1 cellular context compared by ENCODE assay signal in genomic region chr20:17640875-17641378, GRCh38.
TF ChIP-seq lines count a peak whose summit lies in the region.

No MANE protein-coding gene starts in this region.

TF ChIP-seq in HepG2, 621 proteins besides CTCF, POLR2A, EP300 and RAD21:
- TF ChIP-seq ZNF512 (CRISPR knock-in tag; IDR thresholded peaks at IDR 0.05) (no peak), ZNF605 (CRISPR knock-in tag; IDR thresholded peaks at IDR 0.05) (0 out of 2 replicates have a peak, but pooled peaks have one; percentile 25), POLR2G (IDR thresholded peaks at IDR 0.05; ENCODE audit: low read depth, low read length) (no peak), HCFC1 (IDR thresholded peaks at IDR 0.05; ENCODE audit: low read depth, low read length) (no peak), AGO2 (optimal IDR thresholded peaks at IDR 0.05; ENCODE audit: low read depth, low read length) (peak; percentile 87), HMGXB4 (CRISPR knock-in tag; IDR thresholded peaks at IDR 0.05; ENCODE audit: borderline replicate concordance in 1 of 2, low read depth in 1 of 2) (no peak), POLR2AphosphoS5 (IDR thresholded peaks at IDR 0.05; ENCODE audit: low read depth, low read length) (no peak), BRCA1 (CRISPR knock-in tag; IDR thresholded peaks at IDR 0.05) (no peak), POLR2AphosphoS2 (IDR thresholded peaks at IDR 0.05; ENCODE audit: low read depth, low read length) (no peak), CREB1 (IDR thresholded peaks at IDR 0.05) (no peak), CREB1 (CRISPR knock-in tag; IDR thresholded peaks at IDR 0.05) (no peak), MEIS1 (CRISPR knock-in tag; IDR thresholded peaks at IDR 0.05; ENCODE audit: borderline replicate concordance) (no peak), ZFX (CRISPR knock-in tag; IDR thresholded peaks at IDR 0.05; ENCODE audit: low read depth) (no peak), YY1 (IDR thresholded peaks at IDR 0.05; ENCODE audit: insufficient read depth, insufficient replicate concordance, low read depth, low read length) (no peak), NONO (IDR thresholded peaks at IDR 0.05) (no peak), NONO (CRISPR knock-in tag; conservative IDR thresholded peaks at IDR 0.05) (0 out of 2 replicates have a peak, but pooled peaks have one; percentile 11), BCL6 (CRISPR knock-in tag; IDR thresholded peaks at IDR 0.05) (no peak), ZNF335 (CRISPR knock-in tag; IDR thresholded peaks at IDR 0.05) (no peak), AHR (CRISPR knock-in tag; IDR thresholded peaks at IDR 0.05) (no peak), ETV5 (CRISPR knock-in tag; IDR thresholded peaks at IDR 0.05; ENCODE audit: borderline replicate concordance) (no peak), ZNF660 (CRISPR knock-in tag; IDR thresholded peaks at IDR 0.05; ENCODE audit: borderline replicate concordance, low read depth) (no peak), ZNF674 (CRISPR knock-in tag; IDR thresholded peaks at IDR 0.05; ENCODE audit: low read depth) (no peak), ZFP36L2 (CRISPR knock-in tag; IDR thresholded peaks at IDR 0.05) (no peak), DMTF1 (CRISPR knock-in tag; IDR thresholded peaks at IDR 0.05) (no peak), JUN (CRISPR knock-in tag; IDR thresholded peaks at IDR 0.05) (no peak), RCOR2 (CRISPR knock-in tag; IDR thresholded peaks at IDR 0.05) (no peak), MTA3 (CRISPR knock-in tag; IDR thresholded peaks at IDR 0.05) (no peak), ZNF687 (CRISPR knock-in tag; IDR thresholded peaks at IDR 0.05) (no peak), RFXAP (CRISPR knock-in tag; IDR thresholded peaks at IDR 0.05; ENCODE audit: borderline replicate concordance) (no peak), ZNF550 (CRISPR knock-in tag; IDR thresholded peaks at IDR 0.05; ENCODE audit: borderline replicate concordance) (no peak), ZBTB3 (CRISPR knock-in tag; IDR thresholded peaks at IDR 0.05; ENCODE audit: borderline replicate concordance, low read depth) (no peak), PAWR (CRISPR knock-in tag; IDR thresholded peaks at IDR 0.05; ENCODE audit: borderline replicate concordance) (no peak), HOXD1 (CRISPR knock-in tag; IDR thresholded peaks at IDR 0.05) (no peak), GLI4 (CRISPR knock-in tag; IDR thresholded peaks at IDR 0.05; ENCODE audit: borderline replicate concordance) (no peak), HNF4A (CRISPR knock-in tag; IDR thresholded peaks at IDR 0.05) (no peak), HDAC1 (CRISPR knock-in tag; IDR thresholded peaks at IDR 0.05) (no peak), GABPA (IDR thresholded peaks at IDR 0.05; ENCODE audit: low read depth, low read length) (0 out of 2 replicates have a peak, but pooled peaks have one; percentile 6), GABPA (CRISPR knock-in tag; IDR thresholded peaks at IDR 0.05; ENCODE audit: low read depth) (no peak), ERF (CRISPR knock-in tag; IDR thresholded peaks at IDR 0.05) (no peak), RBM22 (optimal IDR thresholded peaks at IDR 0.05; ENCODE audit: low read length) (peak; percentile 2), NR2C2 (CRISPR knock-in tag; IDR thresholded peaks at IDR 0.05; ENCODE audit: borderline replicate concordance) (no peak), GATAD1 (CRISPR knock-in tag; IDR thresholded peaks at IDR 0.05) (no peak), ARNT (IDR thresholded peaks at IDR 0.05) (no peak), SSRP1 (CRISPR knock-in tag; IDR thresholded peaks at IDR 0.05) (0 out of 2 replicates have a peak, but pooled peaks have one; percentile 18), ZNF549 (CRISPR knock-in tag; IDR thresholded peaks at IDR 0.05) (no peak), KMT2B (CRISPR knock-in tag; IDR thresholded peaks at IDR 0.05) (no peak), ZNF766 (CRISPR knock-in tag; IDR thresholded peaks at IDR 0.05; ENCODE audit: borderline replicate concordance) (no peak), NR3C1 (CRISPR knock-in tag; IDR thresholded peaks at IDR 0.05) (no peak), CREM (IDR thresholded peaks at IDR 0.05) (no peak), CREM (CRISPR knock-in tag; IDR thresholded peaks at IDR 0.05) (no peak)
- TF ChIP-seq, protein P1, sequence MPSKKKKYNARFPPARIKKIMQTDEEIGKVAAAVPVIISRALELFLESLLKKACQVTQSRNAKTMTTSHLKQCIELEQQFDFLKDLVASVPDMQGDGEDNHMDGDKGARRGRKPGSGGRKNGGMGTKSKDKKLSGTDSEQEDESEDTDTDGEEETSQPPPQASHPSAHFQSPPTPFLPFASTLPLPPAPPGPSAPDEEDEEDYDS (CRISPR knock-in tag; IDR thresholded peaks at IDR 0.05) = no peak
- TF ChIP-seq, protein P2, sequence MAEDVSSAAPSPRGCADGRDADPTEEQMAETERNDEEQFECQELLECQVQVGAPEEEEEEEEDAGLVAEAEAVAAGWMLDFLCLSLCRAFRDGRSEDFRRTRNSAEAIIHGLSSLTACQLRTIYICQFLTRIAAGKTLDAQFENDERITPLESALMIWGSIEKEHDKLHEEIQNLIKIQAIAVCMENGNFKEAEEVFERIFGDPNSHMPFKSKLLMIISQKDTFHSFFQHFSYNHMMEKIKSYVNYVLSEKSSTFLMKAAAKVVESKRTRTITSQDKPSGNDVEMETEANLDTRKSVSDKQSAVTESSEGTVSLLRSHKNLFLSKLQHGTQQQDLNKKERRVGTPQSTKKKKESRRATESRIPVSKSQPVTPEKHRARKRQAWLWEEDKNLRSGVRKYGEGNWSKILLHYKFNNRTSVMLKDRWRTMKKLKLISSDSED (CRISPR knock-in tag; IDR thresholded peaks at IDR 0.05) = no peak
- TF ChIP-seq, protein P3, sequence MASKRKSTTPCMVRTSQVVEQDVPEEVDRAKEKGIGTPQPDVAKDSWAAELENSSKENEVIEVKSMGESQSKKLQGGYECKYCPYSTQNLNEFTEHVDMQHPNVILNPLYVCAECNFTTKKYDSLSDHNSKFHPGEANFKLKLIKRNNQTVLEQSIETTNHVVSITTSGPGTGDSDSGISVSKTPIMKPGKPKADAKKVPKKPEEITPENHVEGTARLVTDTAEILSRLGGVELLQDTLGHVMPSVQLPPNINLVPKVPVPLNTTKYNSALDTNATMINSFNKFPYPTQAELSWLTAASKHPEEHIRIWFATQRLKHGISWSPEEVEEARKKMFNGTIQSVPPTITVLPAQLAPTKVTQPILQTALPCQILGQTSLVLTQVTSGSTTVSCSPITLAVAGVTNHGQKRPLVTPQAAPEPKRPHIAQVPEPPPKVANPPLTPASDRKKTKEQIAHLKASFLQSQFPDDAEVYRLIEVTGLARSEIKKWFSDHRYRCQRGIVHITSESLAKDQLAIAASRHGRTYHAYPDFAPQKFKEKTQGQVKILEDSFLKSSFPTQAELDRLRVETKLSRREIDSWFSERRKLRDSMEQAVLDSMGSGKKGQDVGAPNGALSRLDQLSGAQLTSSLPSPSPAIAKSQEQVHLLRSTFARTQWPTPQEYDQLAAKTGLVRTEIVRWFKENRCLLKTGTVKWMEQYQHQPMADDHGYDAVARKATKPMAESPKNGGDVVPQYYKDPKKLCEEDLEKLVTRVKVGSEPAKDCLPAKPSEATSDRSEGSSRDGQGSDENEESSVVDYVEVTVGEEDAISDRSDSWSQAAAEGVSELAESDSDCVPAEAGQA (IDR thresholded peaks at IDR 0.05; ENCODE audit: low read depth) = no peak
- TF ChIP-seq, protein P3 (CRISPR knock-in tag; IDR thresholded peaks at IDR 0.05; ENCODE audit: borderline replicate concordance) = no peak
- TF ChIP-seq, protein P4, sequence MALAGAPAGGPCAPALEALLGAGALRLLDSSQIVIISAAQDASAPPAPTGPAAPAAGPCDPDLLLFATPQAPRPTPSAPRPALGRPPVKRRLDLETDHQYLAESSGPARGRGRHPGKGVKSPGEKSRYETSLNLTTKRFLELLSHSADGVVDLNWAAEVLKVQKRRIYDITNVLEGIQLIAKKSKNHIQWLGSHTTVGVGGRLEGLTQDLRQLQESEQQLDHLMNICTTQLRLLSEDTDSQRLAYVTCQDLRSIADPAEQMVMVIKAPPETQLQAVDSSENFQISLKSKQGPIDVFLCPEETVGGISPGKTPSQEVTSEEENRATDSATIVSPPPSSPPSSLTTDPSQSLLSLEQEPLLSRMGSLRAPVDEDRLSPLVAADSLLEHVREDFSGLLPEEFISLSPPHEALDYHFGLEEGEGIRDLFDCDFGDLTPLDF (CRISPR knock-in tag; IDR thresholded peaks at IDR 0.05) = no peak
